ENCODE assay signal across 8 cellular contexts in the genomic region with DNA sequence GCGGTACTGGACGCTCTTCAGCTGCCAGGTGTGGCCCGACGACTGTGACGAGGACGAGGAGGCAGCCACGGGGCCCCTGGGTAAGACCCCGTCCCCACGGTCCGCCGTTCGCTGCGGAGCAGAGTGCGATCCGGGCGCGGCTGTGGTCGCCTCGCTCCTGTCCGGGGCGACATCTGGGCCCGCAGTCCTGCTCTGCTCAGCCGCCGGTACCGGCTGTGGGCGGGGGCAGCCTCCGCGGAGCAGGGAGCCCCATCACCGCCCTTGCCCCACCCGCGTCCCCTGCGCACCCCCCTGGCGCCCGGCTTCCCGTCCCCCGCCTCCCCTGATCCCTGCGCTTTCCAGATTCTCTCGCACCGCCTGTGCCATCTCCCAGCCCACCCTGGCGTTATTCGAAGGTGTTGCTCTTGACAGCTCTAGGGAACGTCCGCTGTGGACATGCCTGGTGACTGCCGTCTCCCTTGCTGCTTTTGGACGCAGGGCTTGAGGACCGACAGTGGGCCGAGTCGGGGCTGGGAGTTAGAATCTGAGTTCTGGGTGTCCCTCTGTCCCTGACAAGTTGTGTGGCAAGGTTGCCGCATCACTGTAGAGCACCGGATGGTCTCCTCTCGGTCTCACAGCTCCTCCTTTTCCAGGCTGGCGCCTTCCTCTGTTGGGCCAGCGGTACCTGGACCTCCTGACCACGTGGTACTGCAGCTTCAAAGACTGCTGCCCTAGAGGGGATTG. TPM values are rescaled to one million over a fixed set of nuclear protein-coding genes. Genes with fewer than 3 reads are reported as not detected.
A peak's percentile ranks its signal among the peaks of the same experiment; 100 is the strongest.
DNase-seq lines count a peak whose midpoint lies in the region; ATAC-seq and TF ChIP-seq lines count a peak whose summit lies in the region.

No MANE protein-coding gene starts in this region.

- no peaks in the 10 kb centered on the region; the same call in 2 of the 3 replicates for H3K9me3 Mint-ChIP-seq in GM23338

- H3K9ac ChIP-seq in mesenchymal stem cell (ENCODE audit: low read length), result peak overlapping the region; percentile 96

- no peaks in the 10 kb centered on the region for H3K9me2 ChIP-seq in GM23338 (ENCODE audit: insufficient read depth)

- H3F3A ChIP-seq in GM23338 (replicated peaks; ENCODE audit: low read depth), result peaks cover 7% of the 10 kb centered on the region; the same call in 1 of the 2 replicates

- H3K4me3 Mint-ChIP-seq in GM23338, result peak overlapping the region; percentile 84

- H2BK12ac ChIP-seq in mesenchymal stem cell (ENCODE audit: low read length in 2 of 2), result peak overlapping the region in 1 of 2 experiments; percentile 37

- peak overlapping the region; percentile 80 for H2BK15ac ChIP-seq in mesenchymal stem cell (ENCODE audit: low read depth, poor library complexity, severe bottlenecking)

- peaks cover 9% of the 10 kb centered on the region for H3K27me3 Mint-ChIP-seq in GM23338 (ENCODE audit: insufficient read depth, low read depth, poor library complexity)

- H3K4ac ChIP-seq in mesenchymal stem cell (ENCODE audit: low read depth in 1 of 2, low read length in 2 of 2), result peak overlapping the region in 1 of 2 experiments; percentile 76

- peak overlapping the region; percentile 83 for H2BK120ac ChIP-seq in mesenchymal stem cell (ENCODE audit: low read depth, low read length)

- under 1% methylated on average over 41 of the region's 54 CpGs for whole genome bisulfite sequencing in mesenchymal stem cell

- H3K14ac ChIP-seq in mesenchymal stem cell (ENCODE audit: low read length in 2 of 2), result peak overlapping the region; percentile 94

- no peaks in the 10 kb centered on the region for H4K20me1 ChIP-seq in GM23338 (replicated peaks; ENCODE audit: insufficient read depth)

- peak overlapping the region; percentile 46 for H2BK5ac ChIP-seq in mesenchymal stem cell (ENCODE audit: low read depth, low read length, poor library complexity, severe bottlenecking)

- no peak for DNase-seq in GM12864 (ENCODE audit: low read depth)
- peak; percentile 66 for DNase-seq in GM23338 (ENCODE audit: low spot score)
- DNase-seq in ecto neural progenitor cell (ENCODE audit: low spot score), result peak; percentile 76
- peak; percentile 42 for DNase-seq in mesenchymal stem cell
- peak in 5 of 6 experiments; percentile 6 to 57 (median 18) for DNase-seq in stimulated activated naive CD4-positive, alpha-beta T cell (lab: John Stamatoyannopoulos, UW)
- no peak for DNase-seq in putamen (ENCODE audit: low spot score)

- H3K4me1 ChIP-seq in GM23338 (ENCODE audit: insufficient read depth) (peaks cover 8% of the 10 kb centered on the region), mesenchymal stem cell (ENCODE audit: control insufficient read depth, insufficient read depth, low read depth, low read length) (peaks cover 11% of the 10 kb centered on the region)

- H3K18ac ChIP-seq in mesenchymal stem cell (ENCODE audit: low read depth in 1 of 2, low read length in 2 of 2), result peak overlapping the region; percentile 73 to 94

- peaks cover 21% of the 10 kb centered on the region for H3K36me3 Mint-ChIP-seq in GM23338 (ENCODE audit: low read depth)

- peak; percentile 43 for ATAC-seq in GM23338
- ATAC-seq in activated CD4-positive, CD25-positive, alpha-beta regulatory T cell treated with anti-CD3 and anti-CD28 coated beads, Interleukin-2, amount 50 U/mL, for 24 hours, result peak; percentile 6 to 26

- TF ChIP-seq CTCF in GM12864 (IDR thresholded peaks at IDR 0.05; ENCODE audit: low read depth, low read length, missing control alignments), result no peak
- TF ChIP-seq CTCF in GM23338 (conservative IDR thresholded peaks at IDR 0.05; ENCODE audit: low read depth in 2 of 2), result no peak

- H4K8ac ChIP-seq in mesenchymal stem cell (ENCODE audit: low read length), result peak overlapping the region; percentile 90

- H3K4me2 ChIP-seq in GM23338 (peak overlapping the region; percentile 96), mesenchymal stem cell (ENCODE audit: low read length, poor library complexity, severe bottlenecking) (peak overlapping the region; percentile 94)

- H2AK5ac ChIP-seq in mesenchymal stem cell (ENCODE audit: low read length, severe bottlenecking), result no peak overlapping the region

- no peaks in the 10 kb centered on the region; the same call in 1 of the 2 replicates for H3K36me3 ChIP-seq in GM23338 (ENCODE audit: insufficient read depth)
- peaks cover 31% of the 10 kb centered on the region for H3K36me3 ChIP-seq in KOPT-K1 (ENCODE audit: insufficient read depth, low read length)
- H3K36me3 ChIP-seq in mesenchymal stem cell (ENCODE audit: control insufficient read depth in 1 of 2, insufficient read depth in 2 of 2, low read depth in 1 of 2, low read length in 2 of 2), result peaks cover 9 to 11% of the 10 kb centered on the region in 2 experiments

- H3K4me3 ChIP-seq in GM12864 (ENCODE audit: low read depth, low read length) (peak overlapping the region; percentile 92), GM23338 (peak overlapping the region; percentile 79), mesenchymal stem cell (ENCODE audit: insufficient read depth in 1 of 2, low read depth in 1 of 2, low read length in 2 of 2) (peak overlapping the region; percentile 77 to 98)

- H3K4me1 Mint-ChIP-seq in GM23338, result peaks cover 23% of the 10 kb centered on the region

- H3K79me2 ChIP-seq in GM23338 (replicated peaks; ENCODE audit: insufficient read depth), result peaks cover 8% of the 10 kb centered on the region; the same call in 1 of the 2 replicates

- peak overlapping the region; percentile 89 for H4K91ac ChIP-seq in mesenchymal stem cell (ENCODE audit: low read length)

- peaks cover 23% of the 10 kb centered on the region for H3K79me1 ChIP-seq in mesenchymal stem cell (replicated peaks; ENCODE audit: low read length, poor library complexity, severe bottlenecking)

- H3K27ac ChIP-seq in GM23338 (ENCODE audit: low read depth), result no peak overlapping the region
- H3K27ac ChIP-seq in KOPT-K1 (ENCODE audit: low read depth, low read length, poor library complexity, severe bottlenecking), result peak overlapping the region; percentile 71
- H3K27ac ChIP-seq in mesenchymal stem cell (ENCODE audit: low read length, poor library complexity, severe bottlenecking), result peak overlapping the region; percentile 8

- no peak overlapping the region; the same call in 1 of the 2 replicates for H3K27ac Mint-ChIP-seq in GM23338

- peak overlapping the region; percentile 86 for H2AFZ ChIP-seq in GM23338
- peak overlapping the region; percentile 98 for H2AFZ ChIP-seq in mesenchymal stem cell (ENCODE audit: low read depth, low read length)

- 0 out of 2 replicates have a peak, but pooled peaks cover 4% of the 10 kb centered on the region for H3K27me3 ChIP-seq in GM23338 (ENCODE audit: insufficient read depth)
- no peaks in the 10 kb centered on the region for H3K27me3 ChIP-seq in mesenchymal stem cell (ENCODE audit: control insufficient read depth in 1 of 2, insufficient read depth in 1 of 2, low read length in 2 of 2)

- H3K23ac ChIP-seq in mesenchymal stem cell (ENCODE audit: low read length in 2 of 2), result peak overlapping the region in 1 of 2 experiments; percentile 66

- H3K9me3 ChIP-seq in KOPT-K1 (ENCODE audit: insufficient read depth, low read length, poor library complexity, severe bottlenecking) (no peaks in the 10 kb centered on the region), mesenchymal stem cell (ENCODE audit: control insufficient read depth, low read length) (no peaks in the 10 kb centered on the region)

TF ChIP-seq in GM23338, 12 proteins besides CTCF, POLR2A, EP300 and RAD21 (continues in another document):
- TF ChIP-seq POLR2AphosphoS5 (IDR thresholded peaks at IDR 0.05; ENCODE audit: low read depth), result no peak
- TF ChIP-seq ZNF331 (CRISPR knock-in tag; IDR thresholded peaks at IDR 0.05; ENCODE audit: low read depth), result no peak

RNA-seq across cellular contexts. Expression of gene TOR3A, which starts 0.6 kb away (rescaled TPM):
- 49.7 and 57.6 TPM in 2 replicates for total RNA-seq in GM23338 (2014; rRNA removed; shearing (Covaris generic))
- polyA plus RNA-seq in GM23338 (2016; fragmentation: Nextera tagmentation; extraction: Ambion mirVana), result 11.2 TPM in 2 replicates
- 15.8 TPM for polyA plus RNA-seq in mesenchymal stem cell (2013, experiment 1 of 2)
- 15.6 TPM for polyA plus RNA-seq in mesenchymal stem cell (2013, experiment 2 of 2)

RNA-seq across cellular contexts. Expression of gene FAM20B, which starts 56.8 kb away (rescaled TPM):
- 19.9 and 22.5 TPM in 2 replicates for total RNA-seq in GM23338 (2014; rRNA removed; shearing (Covaris generic))
- polyA plus RNA-seq in GM23338 (2016; fragmentation: Nextera tagmentation; extraction: Ambion mirVana), result 4.7 and 5.3 TPM in 2 replicates
- polyA plus RNA-seq in mesenchymal stem cell (2013, experiment 1 of 2), result 19.5 TPM
- polyA plus RNA-seq in mesenchymal stem cell (2013, experiment 2 of 2), result 19.9 TPM

Comparison
In these comparisons a context has a peak if more than half of its experiments do, and no peak if none do; other contexts are left out.
1. DNase-seq: peak in GM23338 (single experiment), ecto neural progenitor cell (single experiment), mesenchymal stem cell (single experiment) and stimulated activated naive CD4-positive, alpha-beta T cell (5 of 6); none in GM12864 (single experiment) and putamen (single experiment).
2. Peak in every context shown above with its lines, with median percentiles within 50 percentile points of each other: H3K4me3 ChIP-seq.